In the genomic region with DNA sequence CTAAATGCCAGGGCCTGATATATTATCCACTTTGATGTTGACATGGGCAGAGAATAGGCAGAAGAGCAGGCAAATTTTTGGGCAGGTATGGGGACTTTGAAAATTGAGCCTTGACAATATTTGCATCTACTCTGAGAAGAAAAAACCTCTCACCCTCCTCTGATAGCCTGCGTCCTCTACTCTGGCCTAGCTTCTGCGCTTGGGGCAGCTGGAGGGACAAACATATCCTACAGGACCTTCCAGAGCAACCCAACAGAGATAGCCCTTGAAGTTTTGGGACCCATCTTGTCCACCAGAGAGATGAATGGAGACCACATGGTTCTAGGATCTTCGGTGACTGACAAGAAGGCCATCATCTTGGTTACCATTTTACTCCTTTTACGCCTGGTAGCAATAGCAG, we compare ENCODE assay signal across 1 cellular context.
TF ChIP-seq lines count a peak whose summit lies in the region.

Gene TAS2R60 (plus strand): TSS at position 301 of the 400 bp plus-strand sequence. CDS start 0 bp downstream, at position 301.

TF ChIP-seq in HepG2, 621 proteins besides CTCF, POLR2A, EP300 and RAD21 (continued from another document):
- TF ChIP-seq FOXP4 (CRISPR knock-in tag; IDR thresholded peaks at IDR 0.05) (no peak), IKZF1 (IDR thresholded peaks at IDR 0.05) (no peak), ARNT (IDR thresholded peaks at IDR 0.05) (no peak), ZMAT3 (CRISPR knock-in tag; conservative IDR thresholded peaks at IDR 0.05) (no peak), CCAR2 (optimal IDR thresholded peaks at IDR 0.05; ENCODE audit: low read depth, low read length) (no peak)
- TF ChIP-seq, protein P1, sequence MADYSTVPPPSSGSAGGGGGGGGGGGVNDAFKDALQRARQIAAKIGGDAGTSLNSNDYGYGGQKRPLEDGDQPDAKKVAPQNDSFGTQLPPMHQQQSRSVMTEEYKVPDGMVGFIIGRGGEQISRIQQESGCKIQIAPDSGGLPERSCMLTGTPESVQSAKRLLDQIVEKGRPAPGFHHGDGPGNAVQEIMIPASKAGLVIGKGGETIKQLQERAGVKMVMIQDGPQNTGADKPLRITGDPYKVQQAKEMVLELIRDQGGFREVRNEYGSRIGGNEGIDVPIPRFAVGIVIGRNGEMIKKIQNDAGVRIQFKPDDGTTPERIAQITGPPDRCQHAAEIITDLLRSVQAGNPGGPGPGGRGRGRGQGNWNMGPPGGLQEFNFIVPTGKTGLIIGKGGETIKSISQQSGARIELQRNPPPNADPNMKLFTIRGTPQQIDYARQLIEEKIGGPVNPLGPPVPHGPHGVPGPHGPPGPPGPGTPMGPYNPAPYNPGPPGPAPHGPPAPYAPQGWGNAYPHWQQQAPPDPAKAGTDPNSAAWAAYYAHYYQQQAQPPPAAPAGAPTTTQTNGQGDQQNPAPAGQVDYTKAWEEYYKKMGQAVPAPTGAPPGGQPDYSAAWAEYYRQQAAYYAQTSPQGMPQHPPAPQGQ (CRISPR knock-in tag; IDR thresholded peaks at IDR 0.05; ENCODE audit: borderline replicate concordance), result no peak
- TF ChIP-seq, protein P2, sequence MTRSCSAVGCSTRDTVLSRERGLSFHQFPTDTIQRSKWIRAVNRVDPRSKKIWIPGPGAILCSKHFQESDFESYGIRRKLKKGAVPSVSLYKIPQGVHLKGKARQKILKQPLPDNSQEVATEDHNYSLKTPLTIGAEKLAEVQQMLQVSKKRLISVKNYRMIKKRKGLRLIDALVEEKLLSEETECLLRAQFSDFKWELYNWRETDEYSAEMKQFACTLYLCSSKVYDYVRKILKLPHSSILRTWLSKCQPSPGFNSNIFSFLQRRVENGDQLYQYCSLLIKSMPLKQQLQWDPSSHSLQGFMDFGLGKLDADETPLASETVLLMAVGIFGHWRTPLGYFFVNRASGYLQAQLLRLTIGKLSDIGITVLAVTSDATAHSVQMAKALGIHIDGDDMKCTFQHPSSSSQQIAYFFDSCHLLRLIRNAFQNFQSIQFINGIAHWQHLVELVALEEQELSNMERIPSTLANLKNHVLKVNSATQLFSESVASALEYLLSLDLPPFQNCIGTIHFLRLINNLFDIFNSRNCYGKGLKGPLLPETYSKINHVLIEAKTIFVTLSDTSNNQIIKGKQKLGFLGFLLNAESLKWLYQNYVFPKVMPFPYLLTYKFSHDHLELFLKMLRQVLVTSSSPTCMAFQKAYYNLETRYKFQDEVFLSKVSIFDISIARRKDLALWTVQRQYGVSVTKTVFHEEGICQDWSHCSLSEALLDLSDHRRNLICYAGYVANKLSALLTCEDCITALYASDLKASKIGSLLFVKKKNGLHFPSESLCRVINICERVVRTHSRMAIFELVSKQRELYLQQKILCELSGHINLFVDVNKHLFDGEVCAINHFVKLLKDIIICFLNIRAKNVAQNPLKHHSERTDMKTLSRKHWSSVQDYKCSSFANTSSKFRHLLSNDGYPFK (CRISPR knock-in tag; IDR thresholded peaks at IDR 0.05; ENCODE audit: borderline replicate concordance), result no peak
- TF ChIP-seq, protein P3, sequence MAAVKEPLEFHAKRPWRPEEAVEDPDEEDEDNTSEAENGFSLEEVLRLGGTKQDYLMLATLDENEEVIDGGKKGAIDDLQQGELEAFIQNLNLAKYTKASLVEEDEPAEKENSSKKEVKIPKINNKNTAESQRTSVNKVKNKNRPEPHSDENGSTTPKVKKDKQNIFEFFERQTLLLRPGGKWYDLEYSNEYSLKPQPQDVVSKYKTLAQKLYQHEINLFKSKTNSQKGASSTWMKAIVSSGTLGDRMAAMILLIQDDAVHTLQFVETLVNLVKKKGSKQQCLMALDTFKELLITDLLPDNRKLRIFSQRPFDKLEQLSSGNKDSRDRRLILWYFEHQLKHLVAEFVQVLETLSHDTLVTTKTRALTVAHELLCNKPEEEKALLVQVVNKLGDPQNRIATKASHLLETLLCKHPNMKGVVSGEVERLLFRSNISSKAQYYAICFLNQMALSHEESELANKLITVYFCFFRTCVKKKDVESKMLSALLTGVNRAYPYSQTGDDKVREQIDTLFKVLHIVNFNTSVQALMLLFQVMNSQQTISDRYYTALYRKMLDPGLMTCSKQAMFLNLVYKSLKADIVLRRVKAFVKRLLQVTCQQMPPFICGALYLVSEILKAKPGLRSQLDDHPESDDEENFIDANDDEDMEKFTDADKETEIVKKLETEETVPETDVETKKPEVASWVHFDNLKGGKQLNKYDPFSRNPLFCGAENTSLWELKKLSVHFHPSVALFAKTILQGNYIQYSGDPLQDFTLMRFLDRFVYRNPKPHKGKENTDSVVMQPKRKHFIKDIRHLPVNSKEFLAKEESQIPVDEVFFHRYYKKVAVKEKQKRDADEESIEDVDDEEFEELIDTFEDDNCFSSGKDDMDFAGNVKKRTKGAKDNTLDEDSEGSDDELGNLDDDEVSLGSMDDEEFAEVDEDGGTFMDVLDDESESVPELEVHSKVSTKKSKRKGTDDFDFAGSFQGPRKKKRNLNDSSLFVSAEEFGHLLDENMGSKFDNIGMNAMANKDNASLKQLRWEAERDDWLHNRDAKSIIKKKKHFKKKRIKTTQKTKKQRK (IDR thresholded peaks at IDR 0.05; ENCODE audit: low read length), result no peak
